Comparison of ENCODE assay signal across 11 cellular contexts in the genomic region with DNA sequence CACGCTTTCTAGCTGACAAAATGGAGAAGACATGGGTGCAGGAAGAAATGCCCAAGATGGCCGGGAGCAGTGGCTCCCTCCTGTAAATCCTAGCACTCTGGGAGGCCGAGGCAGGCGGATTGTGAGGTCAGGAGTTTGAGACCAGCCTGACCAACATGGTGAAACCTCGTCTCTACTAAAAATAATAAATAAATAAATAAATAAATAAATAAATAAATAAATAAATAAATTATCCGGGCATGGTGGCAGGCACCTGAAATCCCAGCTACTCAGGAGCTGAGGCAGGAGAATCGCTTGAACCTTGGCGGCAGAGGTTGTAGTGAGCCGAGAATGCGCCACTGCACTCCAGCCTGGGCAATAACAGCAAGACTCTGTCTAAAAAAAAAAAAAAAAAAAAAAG. TPM values are rescaled to one million over a fixed set of nuclear protein-coding genes. Genes with fewer than 3 reads are reported as not detected.
"Had no signal": no experiment of that assay in that cellular context is flagged by ENCODE, and none has a peak within 500 bp of the region (broad histone marks: within the 10 kb centered on the region; RNA-seq: fewer than 3 reads in every experiment).

No MANE protein-coding gene starts in this region.

RNA-seq across cellular contexts. Expression of a gene that starts 5.9 kb away (rescaled TPM):
- total RNA-seq: activated B cell treated with CpG ODN at 0.5 μM for 24 hours; activated CD4-positive, alpha-beta memory T cell treated with anti-CD3 and anti-CD28 coated beads for 36 hours; activated CD4-positive, alpha-beta memory T cell treated with anti-CD3 and anti-CD28 coated beads, Interleukin-2, amount 10 ng/mL, durations not matched to agents 7 days and 5 days; activated CD4-positive, alpha-beta T cell treated with anti-CD3 and anti-CD28 coated beads for 36 hours; activated CD4-positive, alpha-beta T cell treated with anti-CD3 and anti-CD28 coated beads, Interleukin-2, amount 10 ng/mL, durations not matched to agents 24 days and 14 days; activated CD4-positive, alpha-beta T cell treated with anti-CD3 and anti-CD28 coated beads, Interleukin-2, amount 10 ng/mL, durations not matched to agents 7 days and 5 days; activated CD8-positive, alpha-beta memory T cell treated with anti-CD3 and anti-CD28 coated beads for 36 hours; activated CD8-positive, alpha-beta memory T cell treated with anti-CD3 and anti-CD28 coated beads, Interleukin-2, amount 10 ng/mL, durations not matched to agents 7 days and 5 days; activated CD8-positive, alpha-beta T cell treated with anti-CD3 and anti-CD28 coated beads for 36 hours; activated CD8-positive, alpha-beta T cell treated with anti-CD3 and anti-CD28 coated beads, Interleukin-2, amount 10 ng/mL, durations not matched to agents 7 days and 5 days; T-helper 2 cell treated with Interferon-gamma antibody and Interleukin-4, amounts not matched to agents 100 ng/mL and 5 ng/mL, for 36 hours had no signal
